In the genomic region with DNA sequence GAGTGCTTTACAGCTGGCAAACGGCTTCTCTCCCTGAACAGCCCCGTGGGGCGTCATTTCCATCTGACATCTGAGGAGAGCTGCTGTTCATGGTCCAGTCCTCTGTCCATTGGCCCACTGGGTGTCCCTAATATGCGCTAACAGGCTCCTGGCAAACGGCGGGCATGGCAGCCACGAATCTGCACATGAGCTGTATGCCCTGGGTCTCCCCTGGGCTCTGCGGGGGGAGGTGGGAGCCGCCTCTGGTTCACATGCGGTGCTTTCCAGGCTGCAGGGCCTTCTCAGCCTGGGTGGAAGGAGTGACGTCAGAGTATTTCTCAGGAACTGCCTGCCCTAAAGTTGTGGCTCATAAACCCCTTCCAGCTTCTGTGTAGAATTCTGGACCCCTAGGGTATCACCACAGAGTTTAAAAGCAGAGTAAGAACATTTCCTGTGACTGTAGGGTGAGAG, we compare ENCODE assay signal across 8 cellular contexts.
DNase-seq lines count a peak whose midpoint lies in the region; ATAC-seq, FAIRE-seq and TF ChIP-seq lines count a peak whose summit lies in the region.

No MANE protein-coding gene starts in this region.

- no peak overlapping the region for H4K5ac ChIP-seq in H9 (ENCODE audit: insufficient read length, low read depth, low read length)

- H4K20me1 ChIP-seq in HepG2 (ENCODE audit: insufficient read depth, low read length): peaks cover 46% of the 10 kb centered on the region; the same call in 1 of the 2 replicates
- H4K20me1 ChIP-seq in H9 (ENCODE audit: control insufficient read depth, insufficient read depth, insufficient read length): no peaks in the 10 kb centered on the region

- peak overlapping the region; percentile 68 for H3K4me3 Mint-ChIP-seq in activated naive CD4-positive, alpha-beta T cell treated with anti-CD3 and anti-CD28 coated beads, Interleukin-2, amount 50 U/mL, for 24 hours
- H3K4me3 Mint-ChIP-seq in H9: peak overlapping the region in 1 of 2 experiments; percentile 1; a peak in 1 of 5 replicates

- TF ChIP-seq POLR2A in HepG2 (IDR thresholded peaks at IDR 0.05; ENCODE audit: insufficient read depth in 1 of 2, low read depth in 2 of 2, low read length in 2 of 2): no peak

- H3K23me2 ChIP-seq in H9 (ENCODE audit: insufficient read length, low read depth, low read length, poor library complexity, severe bottlenecking): peaks cover 4% of the 10 kb centered on the region

- POLR2A ChIA-PET in HepG2 (lab: Yijun Ruan, JAX) (no interaction called here), RWPE1 (lab: Yijun Ruan, JAX; ENCODE audit: low non-redundant PET) (no interaction called here)

- H3K4ac ChIP-seq in H9 (ENCODE audit: low read depth, low read length): no peak overlapping the region

- H3K27ac Mint-ChIP-seq in activated naive CD4-positive, alpha-beta T cell treated with anti-CD3 and anti-CD28 coated beads, Interleukin-2, amount 50 U/mL, for 24 hours: peak overlapping the region; percentile 91
- H3K27ac Mint-ChIP-seq in H9: peak overlapping the region in 1 of 3 experiments; percentile 53; a peak in 2 of 7 replicates

- H3K9ac ChIP-seq in liver (ENCODE audit: low read depth in 1 of 2, low read length in 2 of 2) (peak overlapping the region in 1 of 2 donors; percentile 19), HepG2 (ENCODE audit: insufficient read depth, low read depth, low read length) (no peak overlapping the region), H9 (ENCODE audit: extremely low read depth, insufficient read length, low read length) (no peak overlapping the region)

- CTCF ChIA-PET in HepG2 (lab: Yijun Ruan, JAX; ENCODE audit: low intra/inter-chr PET ratio, low total read pairs): no interaction called here
- CTCF ChIA-PET in RWPE1 (lab: Yijun Ruan, JAX): no interaction called here

- no peak overlapping the region for H2AK5ac ChIP-seq in H9 (ENCODE audit: insufficient read length, low read length)

- no peak overlapping the region for H3T11ph ChIP-seq in H9 (ENCODE audit: low read length)

- TF ChIP-seq EP300 in HepG2 (IDR thresholded peaks at IDR 0.05; ENCODE audit: low read depth in 2 of 2, low read length in 2 of 2) (no peak), HepG2 (CRISPR knock-in tag; IDR thresholded peaks at IDR 0.05; ENCODE audit: borderline replicate concordance) (no peak)

- H2BK20ac ChIP-seq in H9 (ENCODE audit: low read depth, low read length, poor library complexity, severe bottlenecking): no peak overlapping the region

- no peak overlapping the region for H3K14ac ChIP-seq in H9 (ENCODE audit: insufficient read depth, low read length)

- DNase-seq in HepG2 (ENCODE audit: low spot score) (no peak), RWPE1 (ENCODE audit: low spot score) (no peak), kidney epithelial cell (ENCODE audit: low read depth) (peak; percentile 67), H9 (no peak)
- DNase-seq in stimulated activated CD4-positive, alpha-beta T cell treated with anti-CD3 and anti-CD28 coated beads, Interleukin-4, amount 100 ng/mL, for 4 hours: peak; percentile 70 to 90

- FAIRE-seq in HepG2 (lab: Jason Lieb, UNC): no peak

- H3K4me2 ChIP-seq in HepG2 (ENCODE audit: low read depth, low read length) (no peak overlapping the region), H9 (ENCODE audit: insufficient read depth, insufficient read length, low read length) (no peak overlapping the region)

- H3K18ac ChIP-seq in H9 (ENCODE audit: insufficient read length, low read depth, low read length): no peak overlapping the region

- H3K4me1 ChIP-seq in liver (ENCODE audit: control insufficient read depth in 4 of 4, insufficient read depth in 4 of 4, low read length in 3 of 4): peaks cover 3 to 47% (median 15%) of the 10 kb centered on the region in 4 donors
- peaks cover 53% of the 10 kb centered on the region for H3K4me1 ChIP-seq in HepG2 (ENCODE audit: insufficient read depth, low read length)
- H3K4me1 ChIP-seq in H9 (ENCODE audit: insufficient read depth, low read length): peaks cover 32% of the 10 kb centered on the region

- no peaks in the 10 kb centered on the region for H3K9me3 Mint-ChIP-seq in activated naive CD4-positive, alpha-beta T cell treated with anti-CD3 and anti-CD28 coated beads, Interleukin-2, amount 50 U/mL, for 24 hours
- H3K9me3 Mint-ChIP-seq in H9: no peaks in the 10 kb centered on the region

- TF ChIP-seq CTCF in liver (IDR thresholded peaks at IDR 0.05; ENCODE audit: low read depth, low read length, missing input control) (no peak), HepG2 (CRISPR knock-in tag; IDR thresholded peaks at IDR 0.05) (no peak), RWPE1 (conservative IDR thresholded peaks at IDR 0.05; ENCODE audit: low read depth) (no peak), kidney epithelial cell (IDR thresholded peaks at IDR 0.05; ENCODE audit: insufficient read depth, low read length, poor library complexity, severe bottlenecking) (no peak), H9 (conservative IDR thresholded peaks at IDR 0.05) (no peak)

- peaks cover 3% of the 10 kb centered on the region for H3K36me3 Mint-ChIP-seq in activated naive CD4-positive, alpha-beta T cell treated with anti-CD3 and anti-CD28 coated beads, Interleukin-2, amount 50 U/mL, for 24 hours
- H3K36me3 Mint-ChIP-seq in H9 (ENCODE audit: insufficient read depth in 1 of 3, low read depth in 3 of 3): peaks cover 0 to 8% (median 2%) of the 10 kb centered on the region in 3 experiments; a peak in 2 of 7 replicates

- no peak for TF ChIP-seq RAD21 in liver (IDR thresholded peaks at IDR 0.05)
- no peak for TF ChIP-seq RAD21 in HepG2 (CRISPR knock-in tag; IDR thresholded peaks at IDR 0.05)

- H2BK120ac ChIP-seq in H9 (ENCODE audit: low read depth, low read length, poor library complexity, severe bottlenecking): no peak overlapping the region

- H3K27me3 Mint-ChIP-seq in activated naive CD4-positive, alpha-beta T cell treated with anti-CD3 and anti-CD28 coated beads, Interleukin-2, amount 50 U/mL, for 24 hours: no peaks in the 10 kb centered on the region
- no peaks in the 10 kb centered on the region for H3K27me3 Mint-ChIP-seq in H9 (ENCODE audit: low read depth)

- H2BK12ac ChIP-seq in H9 (ENCODE audit: insufficient read length, low read depth, low read length): no peak overlapping the region

- H2BK15ac ChIP-seq in H9 (ENCODE audit: low read depth, low read length): no peak overlapping the region

- H3K56ac ChIP-seq in H9 (ENCODE audit: insufficient read length, low read depth, low read length): no peak overlapping the region

- no peak overlapping the region for H4K8ac ChIP-seq in H9 (replicated peaks; ENCODE audit: insufficient read length, low read depth, low read length)

- no peaks in the 10 kb centered on the region for H3K36me3 ChIP-seq in liver (ENCODE audit: control insufficient read depth in 4 of 4, insufficient read depth in 3 of 4, low read depth in 1 of 4, low read length in 3 of 4)
- H3K36me3 ChIP-seq in HepG2 (replicated peaks in 1 of 2; ENCODE audit: control insufficient read depth in 1 of 2, insufficient read depth in 2 of 2, low read length in 2 of 2): peaks cover 1 to 4% of the 10 kb centered on the region in 2 experiments; a peak in 1 of 5 replicates
- H3K36me3 ChIP-seq in kidney epithelial cell (ENCODE audit: control insufficient read depth, insufficient read depth, low read length): no peaks in the 10 kb centered on the region

- no peak for ATAC-seq in HepG2
- no peak for ATAC-seq in HG02970 (IDR thresholded peaks at IDR 0.05; ENCODE audit: low FRiP score, unreplicated experiment)

- intact Hi-C loops in HepG2 (cut with micrococcal nuclease; ENCODE audit: unreplicated experiment): no loop called here

- H2AFZ ChIP-seq in HepG2 (ENCODE audit: low read length) (no peak overlapping the region), H9 (ENCODE audit: low read length) (no peak overlapping the region)

- H3K23ac ChIP-seq in H9 (ENCODE audit: insufficient read length, low read depth, low read length): no peak overlapping the region

- peaks cover 15% of the 10 kb centered on the region for H3K79me1 ChIP-seq in H9 (ENCODE audit: insufficient read depth, low read depth, low read length, poor library complexity, severe bottlenecking)

- in situ Hi-C loops in HepG2 (cut with HindIII; ENCODE audit: extremely low pct_ligation_motif_present, low pct_unique_long_range_greater_than_20kb): no loop called here

- 76% methylated on average over 11 of the region's 11 CpGs for WGBS in liver
- 98% methylated on average over 11 of the region's 11 CpGs for WGBS in HepG2 (ENCODE audit: low lambda C conversion rate)
- no CpG with 5 or more reads among the region's 11 CpGs for WGBS in H9 (ENCODE audit: extremely low coverage, insufficient read length, low lambda C conversion rate)

- BruUV-seq in HepG2 (replicated peaks; lab: Mats Ljungman, UMichigan): no TSS peak

- H3K4me3 ChIP-seq in liver (ENCODE audit: low read depth in 1 of 3, low read length in 3 of 3) (no peak overlapping the region), HepG2 (replicated peaks in 1 of 3; ENCODE audit: insufficient read depth in 1 of 3, low read depth in 2 of 3, low read length in 3 of 3) (no peak overlapping the region), kidney epithelial cell (ENCODE audit: low read depth, low read length) (no peak overlapping the region)

- H3K79me2 ChIP-seq in HepG2 (ENCODE audit: insufficient read depth, low read length) (peaks cover 89% of the 10 kb centered on the region), H9 (ENCODE audit: insufficient read depth, low read length) (peaks cover 38% of the 10 kb centered on the region; the same call in 1 of the 2 replicates)

- H4K91ac ChIP-seq in H9 (ENCODE audit: insufficient read length, low read depth, low read length): no peak overlapping the region

- H3K9me3 ChIP-seq in liver (ENCODE audit: control insufficient read depth in 4 of 4, low read length in 3 of 4): no peaks in the 10 kb centered on the region
- no peaks in the 10 kb centered on the region for H3K9me3 ChIP-seq in HepG2 (ENCODE audit: low read length)
- no peaks in the 10 kb centered on the region for H3K9me3 ChIP-seq in H9 (ENCODE audit: control insufficient read depth, low read depth, low read length)

- H3K27me3 ChIP-seq in liver (ENCODE audit: control insufficient read depth in 4 of 4, insufficient read depth in 4 of 4, low read length in 3 of 4) (no peaks in the 10 kb centered on the region), HepG2 (ENCODE audit: control insufficient read depth in 1 of 2, insufficient read depth in 2 of 2, low read length in 2 of 2) (no peaks in the 10 kb centered on the region), kidney epithelial cell (ENCODE audit: control insufficient read depth, insufficient read depth, low read length) (no peaks in the 10 kb centered on the region), H9 (ENCODE audit: insufficient read depth, low read length) (no peaks in the 10 kb centered on the region)

- peak overlapping the region; percentile 19 to 29 for H3K27ac ChIP-seq in liver (ENCODE audit: low read depth in 1 of 2, low read length in 2 of 2)
- no peak overlapping the region for H3K27ac ChIP-seq in HepG2 (ENCODE audit: extremely low read length, insufficient read depth, low read length)
- peak overlapping the region; percentile 91 for H3K27ac ChIP-seq in RWPE1
- no peak overlapping the region for H3K27ac ChIP-seq in H9 (ENCODE audit: insufficient read length, low read depth, low read length)

- peaks cover 95% of the 10 kb centered on the region for H3K4me1 Mint-ChIP-seq in activated naive CD4-positive, alpha-beta T cell treated with anti-CD3 and anti-CD28 coated beads, Interleukin-2, amount 50 U/mL, for 24 hours
- peaks cover 60% of the 10 kb centered on the region in 2 experiments for H3K4me1 Mint-ChIP-seq in H9

- no peak overlapping the region for H2BK5ac ChIP-seq in H9 (ENCODE audit: insufficient read length, low read length)

Comparison
In these comparisons a context has a peak if more than half of its experiments do, and no peak if none do; other contexts are left out.
1. H3K27ac ChIP-seq: peak in liver (2 of 2) and RWPE1 (single experiment); none in HepG2 (single experiment) and H9 (single experiment).
2. DNase-seq: peak in kidney epithelial cell (single experiment) and stimulated activated CD4-positive, alpha-beta T cell treated with anti-CD3 and anti-CD28 coated beads, Interleukin-4, amount 100 ng/mL, for 4 hours (2 of 2); none in HepG2 (single experiment), RWPE1 (single experiment) and H9 (single experiment).